38 cellular contexts compared by ENCODE assay signal in the genomic region with DNA sequence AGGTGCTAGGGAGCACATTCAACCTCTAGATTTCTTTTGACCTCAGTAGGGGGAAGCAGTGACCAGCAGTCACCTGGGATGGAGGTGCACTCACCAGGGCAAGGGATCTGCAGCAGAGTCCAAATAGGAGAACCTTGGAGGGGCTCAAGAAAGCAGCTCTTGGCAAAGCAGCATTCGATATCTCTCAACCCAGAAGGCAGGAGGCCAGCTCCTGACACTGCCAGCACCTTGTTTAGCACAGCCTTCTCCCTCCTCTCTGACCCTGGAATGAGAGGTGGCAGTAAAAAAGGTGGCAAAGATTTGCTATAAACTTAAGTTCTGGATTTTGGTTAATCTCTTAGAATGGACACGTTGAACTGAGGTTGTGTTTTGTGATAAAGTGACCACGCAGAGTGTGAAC.
"Had no signal": no experiment of that assay in that cellular context is flagged by ENCODE, and none has a peak within 500 bp of the region (broad histone marks: within the 10 kb centered on the region; RNA-seq: fewer than 3 reads in every experiment).

No MANE protein-coding gene starts in this region.

- H3K27me3 ChIP-seq: brain microvascular endothelial cell, Peyer's patch had no signal

- H3K9me3 ChIP-seq: Peyer's patch had no signal

- ATAC-seq: activated CD8-positive, alpha-beta memory T cell treated with anti-CD3 and anti-CD28 coated beads, Interleukin-2, amount 10 ng/mL, durations not matched to agents 7 days and 5 days; activated T-cell treated with anti-CD3 and anti-CD28 coated beads, Interleukin-2, amount 50 U/mL, for 72 hours; activated T-helper 17 cell treated with anti-CD3 and anti-CD28 coated beads, Interleukin-2, amount 50 U/mL, for 72 hours; PC-3 had no signal

- H3K36me3 ChIP-seq: brain microvascular endothelial cell, Peyer's patch had no signal

- H3K4me2 ChIP-seq: KMS-11 had no signal

- H3K4me3 ChIP-seq: Peyer's patch had no signal

- DNase-seq: activated B cell treated with CpG ODN at 0.5 μM for 24 hours; activated CD4-positive, alpha-beta memory T cell treated with anti-CD3 and anti-CD28 coated beads, Interleukin-2, amount 10 ng/mL, durations not matched to agents 7 days and 5 days; activated CD4-positive, alpha-beta T cell treated with anti-CD3 and anti-CD28 coated beads for 1 hour; activated CD4-positive, alpha-beta T cell treated with anti-CD3 and anti-CD28 coated beads for 48 hours; activated CD8-positive, alpha-beta memory T cell treated with anti-CD3 and anti-CD28 coated beads for 24 hours; activated CD8-positive, alpha-beta memory T cell treated with anti-CD3 and anti-CD28 coated beads, Interleukin-2, amount 10 ng/mL, durations not matched to agents 7 days and 5 days; activated effector memory CD4-positive, alpha-beta T cell treated with anti-CD3 and anti-CD28 coated beads, Interleukin-2, amount 50 U/mL, for 16 hours; activated naive CD4-positive, alpha-beta T cell; activated naive CD4-positive, alpha-beta T cell treated with anti-CD3 and anti-CD28 coated beads, Interleukin-2, amount 50 U/mL, for 16 hours; activated naive CD8-positive, alpha-beta T cell treated with anti-CD3 and anti-CD28 coated beads for 36 hours; activated T-cell treated with anti-CD3 and anti-CD28 coated beads, Interleukin-2, amount 50 U/mL, for 1 hour; activated T-cell treated with anti-CD3 and anti-CD28 coated beads, Interleukin-2, amount 50 U/mL, for 72 hours; amniotic stem cell; aorta; brain microvascular endothelial cell; MM.1S; MV-4-11; NCI-H1092; NCI-H1417; NCI-H146; NCI-H187; NCI-H2029 treated with DMSO at 0.1 percent for 48 hours; NCI-H2107; NCI-H2171; NCI-H510A; NCI-H526; NCI-H748 treated with DMSO at 0.1 percent for 48 hours; NK-92 treated with Interleukin-12 subunit alpha and Interleukin-12 subunit beta, amount 100 ng/mL, for 24 hours; PC-3; Peyer's patch; RPMI8226; SW 1271; T-helper 1 cell; T-helper 2 cell; T-helper 9 cell had no signal

- H3K9ac ChIP-seq: KMS-11 had no signal

- H3K27ac ChIP-seq: brain microvascular endothelial cell, KMS-11, Peyer's patch, VCaP had no signal

- H3K4me1 ChIP-seq: Peyer's patch had no signal
